Comparison of ENCODE assay signal across 8 cellular contexts in the genomic region with DNA sequence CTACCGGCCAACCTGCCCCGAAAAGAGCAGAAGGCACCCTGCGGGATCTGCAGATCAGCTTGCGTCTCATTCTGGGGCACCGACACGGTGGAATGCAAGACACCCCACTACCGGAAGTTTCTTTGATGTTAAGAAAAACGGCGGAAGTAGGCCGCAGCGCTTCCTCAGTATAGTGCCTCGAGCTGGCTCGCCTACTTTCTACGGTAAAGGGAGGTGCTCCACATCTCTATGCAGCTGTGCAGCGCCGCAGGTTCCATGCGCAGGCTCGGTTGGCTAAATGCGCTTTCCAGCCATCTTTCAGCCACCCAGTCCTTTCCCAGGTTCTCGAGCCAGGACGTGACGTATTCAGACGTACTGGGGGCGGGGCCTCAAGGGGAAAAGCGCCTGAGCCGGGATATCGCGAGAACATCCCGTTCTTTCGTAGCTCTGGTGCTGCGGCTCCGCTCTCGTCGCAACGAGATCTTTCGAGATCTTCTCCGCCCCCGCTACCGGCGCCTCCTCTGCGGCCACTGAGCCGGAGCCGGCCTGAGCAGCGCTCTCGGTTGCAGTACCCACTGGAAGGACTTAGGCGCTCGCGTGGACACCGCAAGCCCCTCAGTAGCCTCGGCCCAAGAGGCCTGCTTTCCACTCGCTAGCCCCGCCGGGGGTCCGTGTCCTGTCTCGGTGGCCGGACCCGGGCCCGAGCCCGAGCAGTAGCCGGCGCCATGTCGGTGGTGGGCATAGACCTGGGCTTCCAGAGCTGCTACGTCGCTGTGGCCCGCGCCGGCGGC. TPM values are rescaled to one million over a fixed set of nuclear protein-coding genes. Genes with fewer than 3 reads are reported as not detected.
DNase-seq lines count a peak whose midpoint lies in the region; ATAC-seq lines count a peak whose summit lies in the region.

Gene HSPA4 (plus strand): TSS at position 467 of the 770 bp plus-strand sequence. CDS start 238 bp downstream, at position 705.

- peak within 1 kb of the TSS; percentile 97 for H2BK15ac ChIP-seq in mesenchymal stem cell (ENCODE audit: low read depth, poor library complexity, severe bottlenecking)

- no peaks in the 10 kb centered on the region for H3K27me3 Mint-ChIP-seq in activated CD8-positive, alpha-beta memory T cell treated with anti-CD3 and anti-CD28 coated beads, Interleukin-2, amount 10 ng/mL, durations not matched to agents 7 days and 5 days

- under 1% methylated on average over 68 of the region's 68 CpGs for WGBS in mesenchymal stem cell

- H3K4ac ChIP-seq in mesenchymal stem cell (ENCODE audit: low read depth in 1 of 2, low read length in 2 of 2), result peak within 1 kb of the TSS; percentile 88 to 95

- H2AFZ ChIP-seq in mesenchymal stem cell (ENCODE audit: low read depth, low read length), result peak within 1 kb of the TSS; percentile 66

- peaks cover 6% of the 10 kb centered on the region for H3K36me3 ChIP-seq in NT2/D1 (ENCODE audit: insufficient read depth, insufficient read length, low read length)
- H3K36me3 ChIP-seq in endocrine pancreas (ENCODE audit: control insufficient read depth, insufficient read depth, low read length), result no peaks in the 10 kb centered on the region
- peaks cover 0 to 8% of the 10 kb centered on the region in 2 experiments for H3K36me3 ChIP-seq in mesenchymal stem cell (ENCODE audit: control insufficient read depth in 1 of 2, insufficient read depth in 2 of 2, low read depth in 1 of 2, low read length in 2 of 2)

- peaks cover 47% of the 10 kb centered on the region for H3K4me1 Mint-ChIP-seq in activated CD8-positive, alpha-beta memory T cell treated with anti-CD3 and anti-CD28 coated beads, Interleukin-2, amount 10 ng/mL, durations not matched to agents 7 days and 5 days

- peak within 1 kb of the TSS; percentile 66 for H3K4me2 ChIP-seq in mesenchymal stem cell (ENCODE audit: low read length, poor library complexity, severe bottlenecking)

- H2BK120ac ChIP-seq in mesenchymal stem cell (ENCODE audit: low read depth, low read length), result peak within 1 kb of the TSS; percentile 88

- H4K91ac ChIP-seq in mesenchymal stem cell (ENCODE audit: low read length), result peak within 1 kb of the TSS; percentile 94

- peak within 1 kb of the TSS; percentile 8 to 75 for H3K23ac ChIP-seq in mesenchymal stem cell (ENCODE audit: low read length in 2 of 2)

- H3K18ac ChIP-seq in mesenchymal stem cell (ENCODE audit: low read depth in 1 of 2, low read length in 2 of 2), result peak within 1 kb of the TSS; percentile 93 to 98

- peak within 1 kb of the TSS; percentile 31 for H2AK5ac ChIP-seq in mesenchymal stem cell (ENCODE audit: low read length, severe bottlenecking)

- H3K14ac ChIP-seq in mesenchymal stem cell (ENCODE audit: low read length in 2 of 2), result peak within 1 kb of the TSS; percentile 16 to 88

- H3K9me3 ChIP-seq in NT2/D1 (ENCODE audit: insufficient read depth, low read length), result no peaks in the 10 kb centered on the region
- no peaks in the 10 kb centered on the region for H3K9me3 ChIP-seq in endocrine pancreas (ENCODE audit: control insufficient read depth, low read length)
- H3K9me3 ChIP-seq in mesenchymal stem cell (ENCODE audit: control insufficient read depth, low read length), result no peaks in the 10 kb centered on the region

- H3K4me3 Mint-ChIP-seq in activated CD8-positive, alpha-beta memory T cell treated with anti-CD3 and anti-CD28 coated beads, Interleukin-2, amount 10 ng/mL, durations not matched to agents 7 days and 5 days, result peak within 1 kb of the TSS; percentile 98

- CTCF ChIA-PET in activated CD8-positive, alpha-beta memory T cell treated with anti-CD3 and anti-CD28 coated beads, Interleukin-2, amount 10 ng/mL, durations not matched to agents 7 days and 5 days (lab: Charles Lee), result interaction anchor here (0.8 to 1.0 kb wide), 5 partner anchors 18 to 197 kb away, joined by 3 read pairs; no protein-coding TSS in a partner anchor

- H3K9ac ChIP-seq in NT2/D1 (ENCODE audit: insufficient read length, low read depth), result peak within 1 kb of the TSS; percentile 99
- H3K9ac ChIP-seq in endocrine pancreas (ENCODE audit: control insufficient read depth, insufficient read depth, low read length), result peak within 1 kb of the TSS; percentile 94
- peak within 1 kb of the TSS; percentile 98 for H3K9ac ChIP-seq in mesenchymal stem cell (ENCODE audit: low read length)

- peak within 1 kb of the TSS; percentile 99 for H3K27ac ChIP-seq in mesenchymal stem cell (ENCODE audit: low read length, poor library complexity, severe bottlenecking)

- H3K27me3 ChIP-seq in NT2/D1 (ENCODE audit: insufficient read depth, insufficient read length) (no peaks in the 10 kb centered on the region), endocrine pancreas (ENCODE audit: control insufficient read depth, insufficient read depth, low read length) (no peaks in the 10 kb centered on the region), mesenchymal stem cell (ENCODE audit: control insufficient read depth in 1 of 2, insufficient read depth in 1 of 2, low read length in 2 of 2) (no peaks in the 10 kb centered on the region)

- H3K9me3 Mint-ChIP-seq in activated CD8-positive, alpha-beta memory T cell treated with anti-CD3 and anti-CD28 coated beads, Interleukin-2, amount 10 ng/mL, durations not matched to agents 7 days and 5 days (ENCODE audit: low read depth), result no peaks in the 10 kb centered on the region

- peaks cover 22% of the 10 kb centered on the region for H3K36me3 Mint-ChIP-seq in activated CD8-positive, alpha-beta memory T cell treated with anti-CD3 and anti-CD28 coated beads, Interleukin-2, amount 10 ng/mL, durations not matched to agents 7 days and 5 days

- H3K4me1 ChIP-seq in NT2/D1 (ENCODE audit: insufficient read depth, insufficient read length), result peaks cover 2% of the 10 kb centered on the region
- H3K4me1 ChIP-seq in endocrine pancreas (ENCODE audit: control insufficient read depth, insufficient read depth, low read length), result peaks cover 21% of the 10 kb centered on the region
- peaks cover 8% of the 10 kb centered on the region for H3K4me1 ChIP-seq in mesenchymal stem cell (ENCODE audit: control insufficient read depth, insufficient read depth, low read depth, low read length)

- peak within 1 kb of the TSS; percentile 83 for H2BK5ac ChIP-seq in mesenchymal stem cell (ENCODE audit: low read depth, low read length, poor library complexity, severe bottlenecking)

- DNase-seq in COR-L47 (lab: John Stamatoyannopoulos, UW), result peak; percentile 99
- peak; percentile 36 to 98 (median 93) for DNase-seq in HUDEP-2 (lab: John Stamatoyannopoulos, UW; ENCODE audit: unreplicated experiment in 76 of 76)
- DNase-seq in NT2/D1 (ENCODE audit: low read depth, low spot score), result peak; percentile 94
- DNase-seq in activated CD8-positive, alpha-beta memory T cell treated with anti-CD3 and anti-CD28 coated beads, Interleukin-2, amount 10 ng/mL, durations not matched to agents 7 days and 5 days, result peak; percentile 99
- DNase-seq in mesenchymal stem cell, result peak; percentile 99
- DNase-seq in stimulated activated CD8-positive, alpha-beta memory T cell treated with anti-CD3 and anti-CD28 coated beads, Interleukin-12 subunit alpha, Interleukin-12 subunit beta, amount 100 ng/mL, for 4 hours (ENCODE audit: low read depth), result peak; percentile 92

- peak; percentile 79 for ATAC-seq in GM21381 (IDR thresholded peaks at IDR 0.05; ENCODE audit: unreplicated experiment)
- ATAC-seq in activated CD8-positive, alpha-beta memory T cell treated with anti-CD3 and anti-CD28 coated beads, Interleukin-2, amount 10 ng/mL, durations not matched to agents 7 days and 5 days, result peak; percentile 84

- peak within 1 kb of the TSS; percentile 96 for H4K8ac ChIP-seq in mesenchymal stem cell (ENCODE audit: low read length)

- H3K4me3 ChIP-seq in NT2/D1 (ENCODE audit: insufficient read length, low read depth) (peak within 1 kb of the TSS; percentile 97), endocrine pancreas (ENCODE audit: control insufficient read depth, insufficient read depth, low read length) (peak within 1 kb of the TSS; percentile 80), mesenchymal stem cell (ENCODE audit: insufficient read depth in 1 of 2, low read depth in 1 of 2, low read length in 2 of 2) (peak within 1 kb of the TSS; percentile 91 to 92)

- H2BK12ac ChIP-seq in mesenchymal stem cell (ENCODE audit: low read length in 2 of 2), result peak within 1 kb of the TSS in 1 of 2 experiments; percentile 10

- H3K27ac Mint-ChIP-seq in activated CD8-positive, alpha-beta memory T cell treated with anti-CD3 and anti-CD28 coated beads, Interleukin-2, amount 10 ng/mL, durations not matched to agents 7 days and 5 days, result peak within 1 kb of the TSS; percentile 100

- H3K79me1 ChIP-seq in mesenchymal stem cell (replicated peaks; ENCODE audit: low read length, poor library complexity, severe bottlenecking), result peaks cover 6% of the 10 kb centered on the region

RNA-seq across cellular contexts. Expression of gene HSPA4, which starts in this region (rescaled TPM):
- total RNA-seq in activated CD8-positive, alpha-beta memory T cell treated with anti-CD3 and anti-CD28 coated beads, Interleukin-2, amount 10 ng/mL, durations not matched to agents 7 days and 5 days, result 100 to 1,000 TPM; 105 to 169 TPM
- polyA plus RNA-seq in mesenchymal stem cell (2013, experiment 1 of 2), result 154 TPM
- polyA plus RNA-seq in mesenchymal stem cell (2013, experiment 2 of 2), result 164 TPM

Comparison
In these comparisons a context has a peak if more than half of its experiments do, and no peak if none do; other contexts are left out.
1. Peak in every context shown above with its lines: DNase-seq, ATAC-seq, H3K4me3 ChIP-seq and H3K27ac ChIP-seq.